Comparison of ENCODE assay signal across 10 cellular contexts in the genomic region with DNA sequence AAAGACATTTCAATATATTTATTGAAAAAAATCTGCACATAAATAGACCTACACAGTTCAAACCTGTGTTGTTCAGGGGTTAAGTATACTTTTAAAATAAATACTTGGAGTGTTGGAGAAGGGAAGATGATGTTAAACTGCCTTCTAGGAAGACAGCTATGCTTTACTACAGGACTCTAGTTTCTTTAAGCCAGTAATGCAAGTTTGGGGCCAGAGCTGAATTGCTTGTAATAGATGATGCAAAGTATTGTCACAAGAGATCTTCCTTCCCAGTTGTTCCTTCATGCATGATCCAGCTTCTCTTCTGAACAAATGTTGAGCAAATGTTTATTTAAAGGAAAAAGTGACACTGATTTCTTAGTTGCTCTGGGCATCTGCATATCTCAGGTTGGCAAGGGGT.
ATAC-seq and TF ChIP-seq lines count a peak whose summit lies in the region.
"Had no signal": no experiment of that assay in that cellular context is flagged by ENCODE, and none has a peak within 500 bp of the region (broad histone marks: within the 10 kb centered on the region; RNA-seq: fewer than 3 reads in every experiment).

No MANE protein-coding gene starts in this region.

- H3K4me1 ChIP-seq in HEK293 (ENCODE audit: control insufficient read depth, insufficient read depth, low read length), result no peaks in the 10 kb centered on the region
- H3K4me1 ChIP-seq: A549, Caco-2 had no signal

- CTCF ChIA-PET in HEK293 (lab: Yijun Ruan, JAX), result no interaction called here

- no peaks in the 10 kb centered on the region for H3K36me3 ChIP-seq in HEK293 (ENCODE audit: control insufficient read depth in 2 of 2, insufficient read depth in 1 of 2, low read length in 2 of 2)
- H3K36me3 ChIP-seq: BE2C; BLaER1; BLaER1 treated with 17β-estradiol and CSF1 and Interleukin-3, amounts not matched to agents 10 nM and 100 nM had no signal

- no peak for ATAC-seq in HG03565 (IDR thresholded peaks at IDR 0.05; ENCODE audit: unreplicated experiment)
- ATAC-seq: A549; CD8-positive, alpha-beta T cell had no signal

- POLR2A ChIA-PET in HEK293 (lab: Yijun Ruan, JAX), result no interaction called here

- H3K9me3 ChIP-seq in HEK293 (ENCODE audit: control insufficient read depth, insufficient read depth, low read depth, low read length), result no peaks in the 10 kb centered on the region

- no peak overlapping the region for H3K27ac ChIP-seq in HEK293 (ENCODE audit: extremely low read depth, low read depth, low read length)
- H3K27ac ChIP-seq: 22Rv1; A549; BLaER1; BLaER1 treated with 17β-estradiol and CSF1 and Interleukin-3, amounts not matched to agents 10 nM and 100 nM; C4-2B had no signal

- no peak for TF ChIP-seq CTCF in HEK293 (tag by site-specific recombination; IDR thresholded peaks at IDR 0.05)

- H3K4me3 ChIP-seq in HEK293 (ENCODE audit: low read depth, low read length), result no peak overlapping the region
- H3K4me3 ChIP-seq: A549; BLaER1; BLaER1 treated with 17β-estradiol and CSF1 and Interleukin-3, amounts not matched to agents 10 nM and 100 nM had no signal

TF ChIP-seq in HEK293, 187 proteins besides CTCF, POLR2A, EP300 and RAD21:
- TF ChIP-seq ZSCAN23 (tag by site-specific recombination; IDR thresholded peaks at IDR 0.05) (no peak), ZNF140 (tag by site-specific recombination; IDR thresholded peaks at IDR 0.05) (peak; percentile 98; the same call in 1 of the 2 replicates), ZNF19 (tag by site-specific recombination; IDR thresholded peaks at IDR 0.05; ENCODE audit: low read depth) (no peak), ZNF184 (tag by site-specific recombination; IDR thresholded peaks at IDR 0.05) (no peak), ZNF600 (tag by site-specific recombination; IDR thresholded peaks at IDR 0.05) (no peak)
- TF ChIP-seq, protein P1, sequence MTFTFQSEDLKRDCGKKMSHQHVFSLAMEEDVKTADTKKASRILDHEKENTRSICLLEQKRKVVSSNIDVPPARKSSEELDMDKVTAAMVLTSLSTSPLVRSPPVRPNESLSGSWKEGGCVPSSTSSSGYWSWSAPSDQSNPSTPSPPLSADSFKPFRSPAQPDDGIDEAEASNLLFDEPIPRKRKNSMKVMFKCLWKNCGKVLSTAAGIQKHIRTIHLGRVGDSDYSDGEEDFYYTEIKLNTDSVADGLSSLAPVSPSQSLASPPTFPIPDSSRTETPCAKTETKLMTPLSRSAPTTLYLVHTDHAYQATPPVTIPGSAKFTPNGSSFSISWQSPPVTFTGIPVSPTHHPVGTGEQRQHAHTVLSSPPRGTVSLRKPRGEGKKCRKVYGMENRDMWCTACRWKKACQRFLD (tag by site-specific recombination; IDR thresholded peaks at IDR 0.05), result no peak
- TF ChIP-seq, protein P2, sequence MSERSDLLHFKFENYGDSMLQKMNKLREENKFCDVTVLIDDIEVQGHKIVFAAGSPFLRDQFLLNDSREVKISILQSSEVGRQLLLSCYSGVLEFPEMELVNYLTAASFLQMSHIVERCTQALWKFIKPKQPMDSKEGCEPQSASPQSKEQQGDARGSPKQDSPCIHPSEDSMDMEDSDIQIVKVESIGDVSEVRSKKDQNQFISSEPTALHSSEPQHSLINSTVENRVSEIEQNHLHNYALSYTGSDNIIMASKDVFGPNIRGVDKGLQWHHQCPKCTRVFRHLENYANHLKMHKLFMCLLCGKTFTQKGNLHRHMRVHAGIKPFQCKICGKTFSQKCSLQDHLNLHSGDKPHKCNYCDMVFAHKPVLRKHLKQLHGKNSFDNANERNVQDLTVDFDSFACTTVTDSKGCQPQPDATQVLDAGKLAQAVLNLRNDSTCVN (tag by site-specific recombination; optimal IDR thresholded peaks at IDR 0.05), result no peak
